ENCODE assay signal across 16 cellular contexts in the genomic region with DNA sequence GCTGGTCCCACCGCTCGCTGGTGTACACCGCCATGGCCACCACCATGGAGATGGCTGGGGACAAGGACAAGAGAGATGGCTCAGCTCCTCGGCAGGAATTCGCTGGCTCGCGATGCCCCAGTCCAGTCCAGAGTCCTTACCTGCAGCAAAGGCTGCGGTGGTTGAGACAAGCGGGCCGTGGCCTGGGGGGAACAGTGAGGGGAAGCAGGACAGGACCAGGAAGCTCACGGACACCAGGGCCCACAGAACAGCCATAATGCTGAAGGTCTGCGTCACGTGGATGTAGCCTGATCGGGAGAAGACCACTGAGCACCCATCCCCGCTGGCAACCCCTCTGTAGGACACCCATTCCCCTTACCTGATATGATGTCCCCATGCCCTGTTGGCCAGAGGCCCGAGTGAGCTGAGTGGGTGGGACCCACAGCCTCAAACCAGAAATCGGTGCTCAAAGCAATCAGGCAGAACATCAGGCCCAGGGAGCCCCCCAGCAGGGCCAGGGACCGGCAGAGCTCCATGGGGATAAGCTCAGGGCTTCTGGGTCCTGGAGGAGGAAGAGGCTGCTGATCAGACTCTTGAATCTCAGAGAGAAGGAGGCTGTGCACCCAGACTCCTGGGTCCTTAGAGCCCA. TPM values are rescaled to one million over a fixed set of nuclear protein-coding genes. Genes with fewer than 3 reads are reported as not detected.
A peak's percentile ranks its signal among the peaks of the same experiment; 100 is the strongest.
DNase-seq lines count a peak whose midpoint lies in the region; ATAC-seq, FAIRE-seq and TF ChIP-seq lines count a peak whose summit lies in the region.
"Had no signal": no experiment of that assay in that cellular context is flagged by ENCODE, and none has a peak within 500 bp of the region (broad histone marks: within the 10 kb centered on the region; RNA-seq: fewer than 3 reads in every experiment).

No MANE protein-coding gene starts in this region.

- H2BK20ac ChIP-seq in H1 (ENCODE audit: low read length): no peak overlapping the region

- no peak overlapping the region for H2BK5ac ChIP-seq in H1 (ENCODE audit: low read depth, low read length)

- no peaks in the 10 kb centered on the region; a peak in 2 of 7 replicates for H3K27me3 ChIP-seq in H1 (replicated peaks in 1 of 4; ENCODE audit: control insufficient read depth in 3 of 4, extremely low read depth in 1 of 4, insufficient read depth in 3 of 4, low read length in 3 of 4)

- FAIRE-seq in H1 (lab: Jason Lieb, UNC): no peak

- H2BK120ac ChIP-seq in H1 (replicated peaks; ENCODE audit: low read depth, low read length): no peak overlapping the region

- H3K23ac ChIP-seq in H1 (ENCODE audit: insufficient read length): no peak overlapping the region

- no peaks in the 10 kb centered on the region for H3K79me2 ChIP-seq in H1 (ENCODE audit: control insufficient read depth in 1 of 2, insufficient read depth in 2 of 2, low read length in 2 of 2)

- TF ChIP-seq RAD21 in H1 (IDR thresholded peaks at IDR 0.05 in 1 of 2, conservative IDR thresholded peaks at IDR 0.05 in 1 of 2; ENCODE audit: low read depth in 2 of 2, low read length in 2 of 2): no peak

- no peaks in the 10 kb centered on the region for H4K20me1 ChIP-seq in H1 (replicated peaks in 1 of 2; ENCODE audit: control insufficient read depth in 1 of 2, insufficient read depth in 2 of 2, low read length in 2 of 2)

- no peak overlapping the region for H3K27ac ChIP-seq in H1 (ENCODE audit: low read depth, low read length)

- no peaks in the 10 kb centered on the region for H3K9me3 Mint-ChIP-seq in activated CD8-positive, alpha-beta memory T cell treated with anti-CD3 and anti-CD28 coated beads, Interleukin-2, amount 10 ng/mL, durations not matched to agents 7 days and 5 days (ENCODE audit: low read depth)
- H3K9me3 Mint-ChIP-seq in stimulated activated memory B cell treated with anti-CD40 and anti-IgM and Interleukin-4, amounts not matched to agents 10 μg/mL and 1 μg/mL and 100 μg/mL, for 72 hours: no peaks in the 10 kb centered on the region
- H3K9me3 Mint-ChIP-seq: type B pancreatic cell had no signal

- no peak overlapping the region for H4K5ac ChIP-seq in H1 (ENCODE audit: insufficient read length, low read depth, low read length)

- H3K4me1 Mint-ChIP-seq in activated CD8-positive, alpha-beta memory T cell treated with anti-CD3 and anti-CD28 coated beads, Interleukin-2, amount 10 ng/mL, durations not matched to agents 7 days and 5 days: peaks cover 56% of the 10 kb centered on the region
- H3K4me1 Mint-ChIP-seq in stimulated activated memory B cell treated with anti-CD40 and anti-IgM and Interleukin-4, amounts not matched to agents 10 μg/mL and 1 μg/mL and 100 μg/mL, for 72 hours: peaks cover 52% of the 10 kb centered on the region

- H4K91ac ChIP-seq in H1 (replicated peaks; ENCODE audit: insufficient read length, low read length): no peak overlapping the region

- H3K14ac ChIP-seq in H1 (ENCODE audit: insufficient read length): no peak overlapping the region

- peaks cover 31% of the 10 kb centered on the region for H3K36me3 Mint-ChIP-seq in activated CD8-positive, alpha-beta memory T cell treated with anti-CD3 and anti-CD28 coated beads, Interleukin-2, amount 10 ng/mL, durations not matched to agents 7 days and 5 days
- no peaks in the 10 kb centered on the region for H3K36me3 Mint-ChIP-seq in stimulated activated memory B cell treated with anti-CD40 and anti-IgM and Interleukin-4, amounts not matched to agents 10 μg/mL and 1 μg/mL and 100 μg/mL, for 72 hours
- H3K36me3 Mint-ChIP-seq: type B pancreatic cell had no signal

- peak overlapping the region; percentile 39; the same call in 1 of the 2 replicates for H2AK5ac ChIP-seq in H1 (ENCODE audit: low read depth, low read length)

- 90% methylated on average over 18 of the region's 18 CpGs; no CpG with 5 or more reads in 1 of the 2 experiments for WGBS in H1 (ENCODE audit: extremely low coverage in 1 of 2, insufficient coverage in 1 of 2, insufficient read length in 1 of 2, insufficient replicate concordance in 2 of 2, low coverage in 1 of 2, low lambda C conversion rate in 2 of 2, missing lambda C conversion rate in 1 of 2), 2 experiments

- no peak for ATAC-seq in activated CD8-positive, alpha-beta memory T cell treated with anti-CD3 and anti-CD28 coated beads, Interleukin-2, amount 10 ng/mL, durations not matched to agents 7 days and 5 days
- ATAC-seq in stimulated activated memory B cell treated with anti-CD40 and anti-IgM and Interleukin-4, amounts not matched to agents 10 μg/mL and 1 μg/mL and 100 μg/mL, for 72 hours: no peak
- no peak for ATAC-seq in HG02678 (IDR thresholded peaks at IDR 0.05; ENCODE audit: unreplicated experiment)
- ATAC-seq: PC-3 had no signal

- H3K9ac ChIP-seq in H1 (replicated peaks in 1 of 4; ENCODE audit: extremely low read depth in 1 of 4, low read depth in 3 of 4, low read length in 3 of 4): no peak overlapping the region

- peak overlapping the region; percentile 86; the same call in 1 of the 2 replicates for H4K8ac ChIP-seq in H1 (ENCODE audit: extremely low read depth, insufficient read depth, low read length)

- peaks cover 12% of the 10 kb centered on the region; the same call in 1 of the 2 replicates for H3K23me2 ChIP-seq in H1 (ENCODE audit: low read depth, low read length)

- peak overlapping the region; percentile 98 for H3K27ac Mint-ChIP-seq in activated CD8-positive, alpha-beta memory T cell treated with anti-CD3 and anti-CD28 coated beads, Interleukin-2, amount 10 ng/mL, durations not matched to agents 7 days and 5 days
- H3K27ac Mint-ChIP-seq in stimulated activated memory B cell treated with anti-CD40 and anti-IgM and Interleukin-4, amounts not matched to agents 10 μg/mL and 1 μg/mL and 100 μg/mL, for 72 hours: peak overlapping the region; percentile 78
- H3K27ac Mint-ChIP-seq: type B pancreatic cell had no signal

- no peak overlapping the region for H3K4me3 ChIP-seq in H1 (ENCODE audit: extremely low read depth in 1 of 4, insufficient read depth in 2 of 4, low read depth in 3 of 4, low read length in 4 of 4)
- H3K4me3 ChIP-seq: smooth muscle cell had no signal

- peak; percentile 59 for DNase-seq in activated CD8-positive, alpha-beta memory T cell treated with anti-CD3 and anti-CD28 coated beads, Interleukin-2, amount 10 ng/mL, durations not matched to agents 7 days and 5 days
- no peak for DNase-seq in activated CD8-positive, alpha-beta memory T cell treated with anti-CD3 and anti-CD28 coated beads, Interleukin-2, amount 50 U/mL, for 4 hours
- DNase-seq in H1 (ENCODE audit: low read depth in 1 of 2, low spot score in 2 of 2): no peak
- no peak for DNase-seq in 8988T
- no peak for DNase-seq in stimulated activated CD4-positive, alpha-beta T cell treated with anti-CD3 and anti-CD28 coated beads, Interleukin-4, amount 100 ng/mL, for 4 hours
- DNase-seq: NCI-H1417 treated with DMSO at 0.1 percent for 48 hours, occipital lobe, PC-3 had no signal

- TF ChIP-seq POLR2A in Raji (IDR thresholded peaks at IDR 0.05; ENCODE audit: insufficient read depth, low read depth, low read length): peak; percentile 22
- TF ChIP-seq POLR2A in H1 (IDR thresholded peaks at IDR 0.05; ENCODE audit: control extremely low read depth in 1 of 2, low read depth in 2 of 2, low read length in 2 of 2): no peak

- H3K36me3 ChIP-seq in H1 (ENCODE audit: control insufficient read depth in 2 of 4, insufficient read depth in 4 of 4, low read length in 3 of 4): no peaks in the 10 kb centered on the region

- no peak overlapping the region for H3K4me2 ChIP-seq in H1 (ENCODE audit: insufficient read depth in 1 of 2, low read depth in 2 of 2, low read length in 2 of 2)
- H3K4me2 ChIP-seq: smooth muscle cell had no signal

- H2AFZ ChIP-seq in H1 (ENCODE audit: low read length): no peak overlapping the region

- H3K56ac ChIP-seq in H1 (replicated peaks; ENCODE audit: insufficient read length, low read depth, low read length): no peak overlapping the region

- peaks cover 0 to 9% (median 8%) of the 10 kb centered on the region in 4 experiments; a peak in 5 of 7 replicates for H3K4me1 ChIP-seq in H1 (replicated peaks in 1 of 4; ENCODE audit: control insufficient read depth in 3 of 4, insufficient read depth in 4 of 4, low read length in 3 of 4)

- no peak overlapping the region for H2BK15ac ChIP-seq in H1 (ENCODE audit: low read length)

- no peak for TF ChIP-seq EP300 in H1 (IDR thresholded peaks at IDR 0.05; ENCODE audit: borderline replicate concordance in 1 of 2, low read depth in 2 of 2, low read length in 2 of 2)

- no peak overlapping the region for H3K4ac ChIP-seq in H1 (replicated peaks; ENCODE audit: insufficient read length, low read depth, low read length)

- peak overlapping the region; percentile 97 for H3K4me3 Mint-ChIP-seq in activated CD8-positive, alpha-beta memory T cell treated with anti-CD3 and anti-CD28 coated beads, Interleukin-2, amount 10 ng/mL, durations not matched to agents 7 days and 5 days
- H3K4me3 Mint-ChIP-seq in stimulated activated memory B cell treated with anti-CD40 and anti-IgM and Interleukin-4, amounts not matched to agents 10 μg/mL and 1 μg/mL and 100 μg/mL, for 72 hours: peak overlapping the region; percentile 35
- H3K4me3 Mint-ChIP-seq: type B pancreatic cell had no signal

- no peak for TF ChIP-seq CTCF in H1 (IDR thresholded peaks at IDR 0.05; ENCODE audit: control extremely low read depth in 1 of 3, insufficient read depth in 1 of 3, low read depth in 1 of 3, low read length in 3 of 3)

- no peaks in the 10 kb centered on the region for H3K27me3 Mint-ChIP-seq in activated CD8-positive, alpha-beta memory T cell treated with anti-CD3 and anti-CD28 coated beads, Interleukin-2, amount 10 ng/mL, durations not matched to agents 7 days and 5 days
- no peaks in the 10 kb centered on the region for H3K27me3 Mint-ChIP-seq in stimulated activated memory B cell treated with anti-CD40 and anti-IgM and Interleukin-4, amounts not matched to agents 10 μg/mL and 1 μg/mL and 100 μg/mL, for 72 hours

- H3K79me1 ChIP-seq in H1 (ENCODE audit: low read depth, low read length): no peaks in the 10 kb centered on the region

- CTCF ChIA-PET in activated CD8-positive, alpha-beta memory T cell treated with anti-CD3 and anti-CD28 coated beads, Interleukin-2, amount 10 ng/mL, durations not matched to agents 7 days and 5 days (lab: Charles Lee): interaction anchor here (1.1 to 7.9 kb wide), 9 partner anchors 18 to 124 kb away, joined by 3 to 97 read pairs (median 4); partner anchors contain the start of gene C19orf84
- CTCF ChIA-PET in H1 (lab: Charles Lee; ENCODE audit: partially characterized antibody): interaction anchor here (0.9 to 1.8 kb wide), 6 partner anchors 15 to 49 kb away, joined by 3 to 5 read pairs (median 4); partner anchors contain the start of genes C19orf84, LIM2 and SIGLEC10

- no peak overlapping the region for H2BK12ac ChIP-seq in H1 (ENCODE audit: low read depth, low read length)

- POLR2A ChIA-PET in H1 (lab: Charles Lee; ENCODE audit: partially characterized antibody): interaction anchor here (0.6 to 2.7 kb wide), 4 partner anchors 9 to 369 kb away, joined by 3 to 11 read pairs (median 4); partner anchors contain the start of gene C19orf84

- no peak overlapping the region for H3K18ac ChIP-seq in H1 (ENCODE audit: extremely low read depth, low read length)

- no peaks in the 10 kb centered on the region for H3K9me3 ChIP-seq in H1 (ENCODE audit: insufficient read depth in 2 of 2, low read depth in 1 of 2, low read length in 1 of 2)

RNA-seq across cellular contexts. Expression of gene NKG7, which starts 0.3 kb away (rescaled TPM):
- 1,000 to 10,000 TPM in 1 of 2 experiments, 100 to 1,000 TPM in 1; 852 to 1,014 TPM for total RNA-seq in activated CD8-positive, alpha-beta memory T cell treated with anti-CD3 and anti-CD28 coated beads, Interleukin-2, amount 10 ng/mL, durations not matched to agents 7 days and 5 days
- total RNA-seq in H1 (2021; fragmentation: NEBNext Ultra II Directional; extraction: Animal tissue kit (Norgen Biotek cat#: 25700)): not detected in 2 replicates
- polyA plus RNA-seq in H1 (2011; rRNA removed): not detected in 2 replicates
- not detected for polyA plus RNA-seq in H1 (2011; cell fraction: cytosol; rRNA removed)
- not detected for polyA plus RNA-seq in H1 (2011; cell fraction: nucleus; rRNA removed)
- polyA plus RNA-seq in H1 (2012, experiment 1 of 2): not detected in 4 replicates
- not detected for polyA plus RNA-seq in H1 (2012, experiment 2 of 2)
- polyA plus RNA-seq in H1 (2013, experiment 1 of 2): not detected
- polyA plus RNA-seq in H1 (2013, experiment 2 of 2): not detected
- not detected in 2 replicates for polyA minus RNA-seq in H1 (2011; rRNA and poly(A)+ RNA removed)
- polyA minus RNA-seq in H1 (2011; cell fraction: cytosol; rRNA and poly(A)+ RNA removed): not detected
- not detected for polyA minus RNA-seq in H1 (2011; cell fraction: nucleus; rRNA and poly(A)+ RNA removed)
- total RNA-seq: fibroblast of lung, lung microvascular endothelial cell, NCI-H460, occipital lobe, PC-3, smooth muscle cell had no signal
- polyA plus RNA-seq: fibroblast of lung, smooth muscle cell had no signal

RNA-seq across cellular contexts. Expression of gene CLDND2, which starts 3.3 kb away (rescaled TPM):
- 10 to 100 TPM; 19.1 to 27.8 TPM for total RNA-seq in activated CD8-positive, alpha-beta memory T cell treated with anti-CD3 and anti-CD28 coated beads, Interleukin-2, amount 10 ng/mL, durations not matched to agents 7 days and 5 days
- total RNA-seq in H1 (2021; fragmentation: NEBNext Ultra II Directional; extraction: Animal tissue kit (Norgen Biotek cat#: 25700)): 0.56 and 1.0 TPM in 2 replicates
- 0.21 TPM in 1 of 2 replicates, not detected in the other for polyA plus RNA-seq in H1 (2011; rRNA removed)
- polyA plus RNA-seq in H1 (2011; cell fraction: cytosol; rRNA removed): 0.26 TPM
- 1.2 TPM for polyA plus RNA-seq in H1 (2011; cell fraction: nucleus; rRNA removed)
- 1.4 to 2.7 TPM (median 1.7 TPM) in 4 replicates for polyA plus RNA-seq in H1 (2012, experiment 1 of 2)
- polyA plus RNA-seq in H1 (2012, experiment 2 of 2): not detected
- 6.6 TPM for polyA plus RNA-seq in H1 (2013, experiment 1 of 2)
- polyA plus RNA-seq in H1 (2013, experiment 2 of 2): 4.6 TPM
- polyA minus RNA-seq in H1 (2011; rRNA and poly(A)+ RNA removed): not detected in 2 replicates
- polyA minus RNA-seq in H1 (2011; cell fraction: cytosol; rRNA and poly(A)+ RNA removed): not detected
- not detected for polyA minus RNA-seq in H1 (2011; cell fraction: nucleus; rRNA and poly(A)+ RNA removed)
- total RNA-seq: fibroblast of lung, lung microvascular endothelial cell, occipital lobe, smooth muscle cell had no signal
- polyA plus RNA-seq: fibroblast of lung had no signal

RNA-seq across cellular contexts. Expression of gene ETFB, which starts 5.9 kb away (rescaled TPM):
- 100 to 1,000 TPM; 121 to 123 TPM for total RNA-seq in activated CD8-positive, alpha-beta memory T cell treated with anti-CD3 and anti-CD28 coated beads, Interleukin-2, amount 10 ng/mL, durations not matched to agents 7 days and 5 days
- total RNA-seq in H1 (2021; fragmentation: NEBNext Ultra II Directional; extraction: Animal tissue kit (Norgen Biotek cat#: 25700)): 40.0 and 42.1 TPM in 2 replicates
- 66.5 and 94.6 TPM in 2 replicates for polyA plus RNA-seq in H1 (2011; rRNA removed)
- polyA plus RNA-seq in H1 (2011; cell fraction: cytosol; rRNA removed): 113 TPM
- 49.0 TPM for polyA plus RNA-seq in H1 (2011; cell fraction: nucleus; rRNA removed)
- polyA plus RNA-seq in H1 (2012, experiment 1 of 2): 63.7 to 87.7 TPM (median 74.1 TPM) in 4 replicates
- 53.0 TPM for polyA plus RNA-seq in H1 (2012, experiment 2 of 2)
- polyA plus RNA-seq in H1 (2013, experiment 1 of 2): 27.6 TPM
- 27.6 TPM for polyA plus RNA-seq in H1 (2013, experiment 2 of 2)
- 14.8 and 19.6 TPM in 2 replicates for polyA minus RNA-seq in H1 (2011; rRNA and poly(A)+ RNA removed)
- polyA minus RNA-seq in H1 (2011; cell fraction: cytosol; rRNA and poly(A)+ RNA removed): 23.3 TPM
- polyA minus RNA-seq in H1 (2011; cell fraction: nucleus; rRNA and poly(A)+ RNA removed): 11.1 TPM

RNA-seq across cellular contexts. Expression of gene LIM2, which starts 15.6 kb away (rescaled TPM):
- under 1 TPM in 1 of 2 experiments, not detected in 1; 0.23 TPM for total RNA-seq in activated CD8-positive, alpha-beta memory T cell treated with anti-CD3 and anti-CD28 coated beads, Interleukin-2, amount 10 ng/mL, durations not matched to agents 7 days and 5 days
- not detected in 2 replicates for total RNA-seq in H1 (2021; fragmentation: NEBNext Ultra II Directional; extraction: Animal tissue kit (Norgen Biotek cat#: 25700))
- polyA plus RNA-seq in H1 (2011; rRNA removed): 0.13 TPM in 1 of 2 replicates, not detected in the other
- 0.17 TPM for polyA plus RNA-seq in H1 (2011; cell fraction: cytosol; rRNA removed)
- not detected for polyA plus RNA-seq in H1 (2011; cell fraction: nucleus; rRNA removed)
- polyA plus RNA-seq in H1 (2012, experiment 1 of 2): 0.28 TPM in 1 of 4 replicates, not detected in the others
- not detected for polyA plus RNA-seq in H1 (2012, experiment 2 of 2)
- polyA plus RNA-seq in H1 (2013, experiment 1 of 2): not detected
- polyA plus RNA-seq in H1 (2013, experiment 2 of 2): not detected
- not detected in 2 replicates for polyA minus RNA-seq in H1 (2011; rRNA and poly(A)+ RNA removed)
- not detected for polyA minus RNA-seq in H1 (2011; cell fraction: cytosol; rRNA and poly(A)+ RNA removed)
- not detected for polyA minus RNA-seq in H1 (2011; cell fraction: nucleus; rRNA and poly(A)+ RNA removed)
- total RNA-seq: fibroblast of lung, lung microvascular endothelial cell, NCI-H460, occipital lobe, PC-3, smooth muscle cell had no signal
- polyA plus RNA-seq: fibroblast of lung, smooth muscle cell had no signal

RNA-seq across cellular contexts. Expression of gene C19orf84, which starts 18.3 kb away (rescaled TPM):
- not detected for total RNA-seq in activated CD8-positive, alpha-beta memory T cell treated with anti-CD3 and anti-CD28 coated beads, Interleukin-2, amount 10 ng/mL, durations not matched to agents 7 days and 5 days
- 1.7 and 2.4 TPM in 2 replicates for total RNA-seq in H1 (2021; fragmentation: NEBNext Ultra II Directional; extraction: Animal tissue kit (Norgen Biotek cat#: 25700))
- 2.1 and 2.3 TPM in 2 replicates for polyA plus RNA-seq in H1 (2011; rRNA removed)
- 2.2 TPM for polyA plus RNA-seq in H1 (2011; cell fraction: cytosol; rRNA removed)
- polyA plus RNA-seq in H1 (2011; cell fraction: nucleus; rRNA removed): 1.4 TPM
- polyA plus RNA-seq in H1 (2012, experiment 1 of 2): 3.3 to 4.6 TPM (median 3.9 TPM) in 4 replicates
- polyA plus RNA-seq in H1 (2012, experiment 2 of 2): 4.1 TPM
- polyA plus RNA-seq in H1 (2013, experiment 1 of 2): 4.3 TPM
- polyA plus RNA-seq in H1 (2013, experiment 2 of 2): 4.6 TPM
- polyA minus RNA-seq in H1 (2011; rRNA and poly(A)+ RNA removed): 0.50 and 0.73 TPM in 2 replicates
- polyA minus RNA-seq in H1 (2011; cell fraction: cytosol; rRNA and poly(A)+ RNA removed): 2.9 TPM
- polyA minus RNA-seq in H1 (2011; cell fraction: nucleus; rRNA and poly(A)+ RNA removed): 1.7 TPM
- total RNA-seq: fibroblast of lung, lung microvascular endothelial cell, NCI-H460, occipital lobe, PC-3, smooth muscle cell had no signal
- polyA plus RNA-seq: fibroblast of lung, smooth muscle cell had no signal

Comparison
In these comparisons a context has a peak if more than half of its experiments do, and no peak if none do; other contexts are left out.
1. RNA of gene NKG7, which starts 0.3 kb away (total RNA-seq): 852 to 1,014 TPM in activated CD8-positive, alpha-beta memory T cell treated with anti-CD3 and anti-CD28 coated beads, Interleukin-2, amount 10 ng/mL, durations not matched to agents 7 days and 5 days; not detected in H1; every median in the first group is over 100 times any median in the second.